ENCODE assay signal across 25 cellular contexts in genomic region chr13:113748101-113748861, GRCh38. TPM values are rescaled to one million over a fixed set of nuclear protein-coding genes. Genes with fewer than 3 reads are reported as not detected.
DNase-seq lines count a peak whose midpoint lies in the region; ATAC-seq, FAIRE-seq and TF ChIP-seq lines count a peak whose summit lies in the region.
"Had no signal": no experiment of that assay in that cellular context is flagged by ENCODE, and none has a peak within 500 bp of the region (broad histone marks: within the 10 kb centered on the region; RNA-seq: fewer than 3 reads in every experiment).

No MANE protein-coding gene starts in this region.

- 76 to 83% (median 79%) methylated on average over 24 to 25 of the region's 25 CpGs for WGBS in heart left ventricle, 4 donors
- no CpG with 5 or more reads among the region's 25 CpGs for WGBS in neuronal stem cell (ENCODE audit: extremely low coverage in 2 of 2, insufficient read length in 2 of 2, insufficient replicate concordance in 1 of 2), 2 donors

- no peak overlapping the region for H2BK15ac ChIP-seq in neuronal stem cell (ENCODE audit: low read length)

- peaks cover 2% of the 10 kb centered on the region for H3K79me1 ChIP-seq in neuronal stem cell (ENCODE audit: low read depth, low read length)

- no peak overlapping the region for H3K4ac ChIP-seq in neuronal stem cell (ENCODE audit: low read length)

- H3K4me3 ChIP-seq in heart left ventricle, result no peak overlapping the region
- no peak overlapping the region for H3K4me3 ChIP-seq in neuronal stem cell (ENCODE audit: low read length in 2 of 2)
- H3K4me3 ChIP-seq: BLaER1 treated with 17β-estradiol and CSF1 and Interleukin-3, amounts not matched to agents 10 nM and 100 nM; SK-N-MC; testis; vagina had no signal

- peak overlapping the region; percentile 17 for H4K91ac ChIP-seq in neuronal stem cell (ENCODE audit: low read depth, low read length, poor library complexity)

- H3K4me1 ChIP-seq in heart left ventricle (peaks cover 0 to 7% (median 0%) of the 10 kb centered on the region in 12 donors), neuronal stem cell (ENCODE audit: control insufficient read depth in 2 of 2, insufficient read depth in 1 of 2, low read depth in 1 of 2, low read length in 2 of 2) (peaks cover 0 to 7% of the 10 kb centered on the region in 2 donors)
- H3K4me1 ChIP-seq: testis, vagina had no signal

- H4K8ac ChIP-seq in neuronal stem cell (ENCODE audit: low read depth, low read length), result no peak overlapping the region

- H3K27ac ChIP-seq in heart left ventricle (peak overlapping the region in 1 of 12 donors; percentile 19), neuronal stem cell (replicated peaks; ENCODE audit: low read length) (no peak overlapping the region)
- H3K27ac ChIP-seq: BLaER1 treated with 17β-estradiol and CSF1 and Interleukin-3, amounts not matched to agents 10 nM and 100 nM; SK-N-MC; testis; vagina had no signal

- H2AK5ac ChIP-seq in neuronal stem cell (ENCODE audit: low read depth, low read length), result peak overlapping the region; percentile 74

- no peak overlapping the region for H3K14ac ChIP-seq in neuronal stem cell (ENCODE audit: low read length)

- no peaks in the 10 kb centered on the region for H3K9me3 ChIP-seq in heart left ventricle
- peaks cover 9 to 10% of the 10 kb centered on the region in 2 donors for H3K9me3 ChIP-seq in neuronal stem cell (replicated peaks in 1 of 2; ENCODE audit: control insufficient read depth in 2 of 2, insufficient read depth in 1 of 2, low read depth in 1 of 2, low read length in 2 of 2)
- H3K9me3 ChIP-seq: testis, vagina had no signal

- H2BK12ac ChIP-seq in neuronal stem cell (ENCODE audit: low read length), result no peak overlapping the region

- no peak overlapping the region for H3K9ac ChIP-seq in neuronal stem cell (ENCODE audit: low read depth, low read length, poor library complexity)
- H3K9ac ChIP-seq: BLaER1 treated with 17β-estradiol and CSF1 and Interleukin-3, amounts not matched to agents 10 nM and 100 nM had no signal

- no peak for TF ChIP-seq CTCF in heart left ventricle (IDR thresholded peaks at IDR 0.05)

- peak; percentile 48 for FAIRE-seq in urothelium cell line (lab: Jason Lieb, UNC)
- no peak for FAIRE-seq in GM12892 (lab: Jason Lieb, UNC)
- FAIRE-seq: HTR-8/SVneo had no signal

- no peak overlapping the region for H2BK5ac ChIP-seq in neuronal stem cell (ENCODE audit: low read length)

- no peaks in the 10 kb centered on the region for H3K27me3 ChIP-seq in heart left ventricle
- H3K27me3 ChIP-seq in neuronal stem cell (ENCODE audit: control insufficient read depth in 3 of 3, insufficient read depth in 3 of 3, low read depth in 1 of 3, low read length in 3 of 3), result peaks cover 0 to 12% (median 5%) of the 10 kb centered on the region in 3 experiments
- H3K27me3 ChIP-seq: testis, vagina had no signal

- TF ChIP-seq POLR2A in heart left ventricle (IDR thresholded peaks at IDR 0.05), result no peak
- TF ChIP-seq POLR2A in GM12892 (IDR thresholded peaks at IDR 0.05; ENCODE audit: low read depth, low read length), result no peak

- intact Hi-C loops in heart left ventricle (cut with DNase I), result no loop called here

- no peak overlapping the region for H3K4me2 ChIP-seq in neuronal stem cell (ENCODE audit: insufficient read depth, low read length, poor library complexity, severe bottlenecking)
- H3K4me2 ChIP-seq: BLaER1 treated with 17β-estradiol and CSF1 and Interleukin-3, amounts not matched to agents 10 nM and 100 nM had no signal

- H2AFZ ChIP-seq in neuronal stem cell (ENCODE audit: low read length), result no peak overlapping the region

- no peak overlapping the region for H2BK120ac ChIP-seq in neuronal stem cell (ENCODE audit: low read depth, low read length)

- peak overlapping the region; percentile 39 for H3K23ac ChIP-seq in neuronal stem cell (ENCODE audit: low read depth, low read length, poor library complexity)

- peak overlapping the region; percentile 70 for H3K18ac ChIP-seq in neuronal stem cell (ENCODE audit: low read length)

- ATAC-seq in heart left ventricle, result peak; percentile 23 to 85 (median 48)
- ATAC-seq in GM18868 (IDR thresholded peaks at IDR 0.05; ENCODE audit: unreplicated experiment), result no peak
- ATAC-seq: stimulated activated naive CD8-positive, alpha-beta T cell treated with anti-CD3 and anti-CD28 coated beads, Interleukin-15, Interleukin-2, amounts not matched to agents 100 U/mL and 50 U/mL, for 24 hours had no signal

- DNase-seq in RPMI8226, result peak; percentile 5
- DNase-seq in heart left ventricle, result peak in 1 of 5 donors; percentile 57
- no peak for DNase-seq in neuronal stem cell (ENCODE audit: low spot score)
- DNase-seq in urothelium cell line (ENCODE audit: low spot score), result no peak
- DNase-seq in activated T-cell treated with anti-CD3 and anti-CD28 coated beads for 4 hours, result no peak
- DNase-seq in GM12892 (ENCODE audit: insufficient read length), result no peak
- DNase-seq: activated CD4-positive, alpha-beta memory T cell treated with anti-CD3 and anti-CD28 coated beads for 36 hours; activated CD4-positive, CD25-positive, alpha-beta regulatory T cell; activated naive CD4-positive, alpha-beta T cell treated with Interleukin-2 at 50 U/mL for 16 hours; cerebellar nuclear complex; DMS153; glutamatergic neuron; islet precursor cell; KBM-7; naive B cell; NCI-H1105; NCI-H187; NCI-H446 treated with DMSO at 0.1 percent for 48 hours; stimulated activated naive CD8-positive, alpha-beta T cell treated with anti-CD3 and anti-CD28 coated beads, Interleukin-15, Interleukin-2, amounts not matched to agents 100 U/mL and 50 U/mL, for 24 hours; testis had no signal

- H3K36me3 ChIP-seq in heart left ventricle (no peaks in the 10 kb centered on the region), neuronal stem cell (replicated peaks in 1 of 2; ENCODE audit: control insufficient read depth in 2 of 2, insufficient read depth in 2 of 2, low read length in 2 of 2) (peaks cover 0 to 6% of the 10 kb centered on the region in 2 donors)
- H3K36me3 ChIP-seq: BLaER1 treated with 17β-estradiol and CSF1 and Interleukin-3, amounts not matched to agents 10 nM and 100 nM; vagina had no signal

RNA-seq across cellular contexts. Expression of gene TMEM255B, which starts 10.7 kb away (rescaled TPM):
- total RNA-seq in heart left ventricle, result 10 to 100 TPM in 1 of 9 donors, 1 to 10 TPM in 8; 1.4 to 20.3 (median 4.4) TPM
- polyA plus RNA-seq in heart left ventricle, result 1 to 10 TPM; 4.2 to 6.0 TPM
- polyA plus RNA-seq in neuronal stem cell (2013, experiment 1 of 2), result 2.5 TPM
- polyA plus RNA-seq in neuronal stem cell (2013, experiment 2 of 2), result 2.2 TPM
- polyA plus RNA-seq in GM12892 (2012; ENCODE audit: missing spikeins), result 0.45 TPM
